In genomic region chr11:126311464-126312291, GRCh38 we compare ENCODE assay signal across 7 cellular contexts.
DNase-seq lines count a peak whose midpoint lies in the region; ATAC-seq and FAIRE-seq lines count a peak whose summit lies in the region.

No MANE protein-coding gene starts in this region.

- no peak overlapping the region for H3K4me3 Mint-ChIP-seq in stimulated activated memory B cell treated with anti-CD40 and anti-IgM and Interleukin-4, amounts not matched to agents 10 μg/mL and 1 μg/mL and 100 μg/mL, for 72 hours

- H3K27me3 Mint-ChIP-seq in stimulated activated memory B cell treated with anti-CD40 and anti-IgM and Interleukin-4, amounts not matched to agents 10 μg/mL and 1 μg/mL and 100 μg/mL, for 72 hours, result no peaks in the 10 kb centered on the region

- peak overlapping the region; percentile 4 for H3K27ac Mint-ChIP-seq in stimulated activated memory B cell treated with anti-CD40 and anti-IgM and Interleukin-4, amounts not matched to agents 10 μg/mL and 1 μg/mL and 100 μg/mL, for 72 hours

- peak; percentile 78 for ATAC-seq in HG02885 (IDR thresholded peaks at IDR 0.05; ENCODE audit: poor library complexity, unreplicated experiment)
- ATAC-seq in stimulated activated memory B cell treated with anti-CD40 and anti-IgM and Interleukin-4, amounts not matched to agents 10 μg/mL and 1 μg/mL and 100 μg/mL, for 72 hours, result peak; percentile 66

- peaks cover 60% of the 10 kb centered on the region for H3K4me1 Mint-ChIP-seq in stimulated activated memory B cell treated with anti-CD40 and anti-IgM and Interleukin-4, amounts not matched to agents 10 μg/mL and 1 μg/mL and 100 μg/mL, for 72 hours

- peak; percentile 80 for FAIRE-seq in GM19239 (lab: Jason Lieb, UNC)

- peaks cover 60% of the 10 kb centered on the region for H3K36me3 Mint-ChIP-seq in stimulated activated memory B cell treated with anti-CD40 and anti-IgM and Interleukin-4, amounts not matched to agents 10 μg/mL and 1 μg/mL and 100 μg/mL, for 72 hours

- no peak for DNase-seq in GM19239 (ENCODE audit: insufficient read length, low spot score)
- peak; percentile 98 for DNase-seq in MV-4-11 (lab: John Stamatoyannopoulos, UW)
- DNase-seq in foreskin melanocyte, result no peak
- no peak for DNase-seq in activated T-cell treated with anti-CD3 and anti-CD28 coated beads, Interleukin-2, amount 50 U/mL, for 48 hours
- no peak for DNase-seq in NCI-H1417 treated with DMSO at 0.1 percent for 48 hours (lab: John Stamatoyannopoulos, UW)

- no peaks in the 10 kb centered on the region for H3K9me3 Mint-ChIP-seq in stimulated activated memory B cell treated with anti-CD40 and anti-IgM and Interleukin-4, amounts not matched to agents 10 μg/mL and 1 μg/mL and 100 μg/mL, for 72 hours
